1 cellular context compared by ENCODE assay signal in the genomic region with DNA sequence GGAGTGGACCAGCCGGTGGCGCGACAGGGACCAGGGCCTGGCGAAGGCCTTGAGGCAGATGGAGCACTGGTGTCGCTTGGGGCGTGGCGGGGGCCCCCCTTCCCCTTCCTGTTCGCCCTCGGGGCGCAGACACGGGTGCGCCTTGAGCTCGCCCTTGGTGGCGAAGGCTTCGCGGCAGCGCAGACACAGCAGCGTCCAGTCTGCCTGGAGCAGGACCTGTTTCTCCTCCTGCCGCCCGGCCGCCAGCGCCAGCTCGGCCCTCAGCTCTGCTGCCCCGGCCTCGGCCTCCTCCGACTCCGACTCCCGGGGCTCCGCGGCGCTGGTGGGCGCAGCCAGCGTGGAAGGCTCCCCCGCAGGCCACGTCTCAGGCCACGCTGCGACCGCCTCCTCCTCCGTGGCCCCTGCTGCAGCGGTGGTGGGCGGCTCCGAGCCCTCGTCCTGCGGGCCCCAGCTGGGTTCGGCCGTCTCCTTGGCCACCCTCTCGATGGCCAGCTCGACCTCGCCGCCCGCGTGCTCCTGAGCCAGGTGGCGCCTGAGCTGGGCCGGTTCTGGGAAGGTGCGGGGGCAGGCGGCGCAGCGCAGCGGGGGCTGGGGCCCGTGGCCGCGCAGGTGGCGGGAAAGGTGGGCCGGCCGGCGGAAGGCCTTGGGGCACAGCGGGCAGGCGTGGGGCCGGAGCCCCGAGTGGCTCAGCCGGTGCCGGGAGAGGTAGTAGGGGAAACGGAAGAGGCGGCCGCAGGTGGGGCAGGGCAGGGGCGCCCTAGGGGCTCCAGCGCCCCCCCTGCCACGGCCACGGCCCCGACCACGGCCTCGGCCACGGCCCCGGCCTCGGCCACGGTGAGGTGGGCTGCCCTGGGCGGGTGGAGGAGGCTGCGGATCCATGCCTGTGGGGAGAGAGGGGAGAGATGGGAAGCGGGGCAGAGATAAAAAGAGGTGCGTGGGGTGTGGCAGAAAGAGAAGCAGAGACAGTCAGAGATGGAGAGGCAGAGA.
TF ChIP-seq lines count a peak whose summit lies in the region.

No MANE protein-coding gene starts in this region.

TF ChIP-seq in HepG2, 621 proteins besides CTCF, POLR2A, EP300 and RAD21:
- TF ChIP-seq RBFOX2 (IDR thresholded peaks at IDR 0.05; ENCODE audit: low read depth, low read length) (peak; percentile 57), ZNF446 (CRISPR knock-in tag; IDR thresholded peaks at IDR 0.05) (no peak)
